Comparison of ENCODE assay signal across 26 cellular contexts in genomic region chr15:61521961-61522360, GRCh38.
"Had no signal": no experiment of that assay in that cellular context is flagged by ENCODE, and none has a peak within 500 bp of the region (broad histone marks: within the 10 kb centered on the region; RNA-seq: fewer than 3 reads in every experiment).

No MANE protein-coding gene starts in this region.

- H3K36me3 Mint-ChIP-seq: activated naive CD4-positive, alpha-beta T cell treated with anti-CD3 and anti-CD28 coated beads, Interleukin-2, amount 50 U/mL, for 72 hours; WTC11 had no signal

- H3K4me2 ChIP-seq: PC-9 had no signal

- H3K4me3 Mint-ChIP-seq: activated naive CD8-positive, alpha-beta T cell treated with anti-CD3 and anti-CD28 coated beads, Interleukin-2, amount 50 U/mL, for 24 hours; activated T-cell treated with anti-CD3 and anti-CD28 coated beads, Interleukin-2, amount 50 U/mL, for 4 hours; T-helper 17 cell; WTC11 had no signal

- H3K4me3 ChIP-seq: ascending aorta, body of pancreas, PC-9 had no signal

- H3K4me1 ChIP-seq: ascending aorta, body of pancreas had no signal

- H3K27me3 ChIP-seq: ascending aorta, body of pancreas had no signal

- H3K4me1 Mint-ChIP-seq: activated naive CD8-positive, alpha-beta T cell treated with anti-CD3 and anti-CD28 coated beads, Interleukin-2, amount 50 U/mL, for 24 hours; T-helper 17 cell had no signal

- H3K27ac Mint-ChIP-seq: activated naive CD4-positive, alpha-beta T cell treated with anti-CD3 and anti-CD28 coated beads, Interleukin-2, amount 50 U/mL, for 72 hours; activated naive CD8-positive, alpha-beta T cell treated with anti-CD3 and anti-CD28 coated beads, Interleukin-2, amount 50 U/mL, for 24 hours; T-helper 17 cell; WTC11 had no signal

- H3K9me3 ChIP-seq: ascending aorta, body of pancreas had no signal

- H2AFZ ChIP-seq: PC-9 had no signal

- DNase-seq: activated CD4-positive, alpha-beta T cell treated with anti-CD3 and anti-CD28 coated beads for 48 hours; activated CD4-positive, alpha-beta T cell treated with anti-CD3 and anti-CD28 coated beads, Interleukin-2, amount 50 U/mL, for 48 hours; activated CD4-positive, CD25-positive, alpha-beta regulatory T cell treated with anti-CD3 and anti-CD28 coated beads, Interleukin-2, amount 50 U/mL, for 72 hours; activated CD8-positive, alpha-beta memory T cell treated with anti-CD3 and anti-CD28 coated beads for 24 hours; activated effector memory CD4-positive, alpha-beta T cell treated with anti-CD3 and anti-CD28 coated beads, Interleukin-2, amount 50 U/mL, for 16 hours; activated naive CD4-positive, alpha-beta T cell treated with Interleukin-2 at 50 U/mL for 16 hours; activated naive CD8-positive, alpha-beta T cell treated with anti-CD3 and anti-CD28 coated beads, Interleukin-2, amount 50 U/mL, for 24 hours; activated T-cell treated with anti-CD3 and anti-CD28 coated beads, Interleukin-2, amount 50 U/mL, for 4 hours; amniotic stem cell; body of pancreas; central memory CD4-positive, alpha-beta T cell; MV-4-11; NCI-H1092 treated with DMSO at 0.1 percent for 48 hours; NCI-H1417 treated with DMSO at 0.1 percent for 48 hours; NCI-H1694; NCI-H2029; NCI-H345; NCI-H510A; NCI-H69; PC-9; SHP77 treated with DMSO at 0.1 percent for 48 hours; T-helper 17 cell; T-helper 9 cell had no signal

- H3K9me3 Mint-ChIP-seq: activated naive CD4-positive, alpha-beta T cell treated with anti-CD3 and anti-CD28 coated beads, Interleukin-2, amount 50 U/mL, for 72 hours; activated naive CD8-positive, alpha-beta T cell treated with anti-CD3 and anti-CD28 coated beads, Interleukin-2, amount 50 U/mL, for 24 hours; activated T-cell treated with anti-CD3 and anti-CD28 coated beads, Interleukin-2, amount 50 U/mL, for 4 hours; WTC11 had no signal

- ATAC-seq: activated naive CD8-positive, alpha-beta T cell treated with anti-CD3 and anti-CD28 coated beads, Interleukin-2, amount 50 U/mL, for 24 hours; activated T-cell treated with anti-CD3 and anti-CD28 coated beads, Interleukin-2, amount 50 U/mL, for 4 hours; body of pancreas; T-helper 17 cell; WTC11 had no signal

- H3K36me3 ChIP-seq: ascending aorta had no signal

- H3K27ac ChIP-seq: ascending aorta, body of pancreas, PC-9 had no signal
